In the genomic region with DNA sequence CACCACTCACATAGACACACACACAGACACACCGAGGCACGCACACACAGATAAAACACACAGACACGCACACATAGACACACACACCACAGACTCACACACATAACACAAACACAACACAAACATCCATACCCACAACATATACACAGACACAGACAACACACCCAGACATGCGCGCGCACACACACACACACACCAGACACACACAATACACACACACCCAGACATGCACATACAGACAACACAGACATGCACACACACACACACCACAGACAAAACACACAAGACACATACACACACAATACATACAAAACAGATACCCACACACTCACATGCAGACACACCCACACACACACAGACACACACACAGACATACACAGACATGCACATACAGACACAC, we compare ENCODE assay signal across 14 cellular contexts.
DNase-seq lines count a peak whose midpoint lies in the region; ATAC-seq, FAIRE-seq and TF ChIP-seq lines count a peak whose summit lies in the region.
"Had no signal": no experiment of that assay in that cellular context is flagged by ENCODE, and none has a peak within 500 bp of the region (broad histone marks: within the 10 kb centered on the region; RNA-seq: fewer than 3 reads in every experiment).

No MANE protein-coding gene starts in this region.

- no peaks in the 10 kb centered on the region for H3K27me3 ChIP-seq in BLaER1

- H3K4me3 ChIP-seq in BLaER1 = no peak overlapping the region

- peaks cover 6% of the 10 kb centered on the region for H3K4me1 Mint-ChIP-seq in activated T-helper 17 cell treated with anti-CD3 and anti-CD28 coated beads, Interleukin-2, amount 50 U/mL, for 72 hours
- H3K4me1 Mint-ChIP-seq in naive B cell = peaks cover 20 to 24% (median 23%) of the 10 kb centered on the region in 3 donors

- H3K9ac ChIP-seq in BLaER1 = peak overlapping the region; percentile 67; the same call in 1 of the 2 replicates

- no peak for ATAC-seq in activated T-helper 17 cell treated with anti-CD3 and anti-CD28 coated beads, Interleukin-2, amount 50 U/mL, for 72 hours (replicated peaks)
- ATAC-seq in naive B cell (ENCODE audit: low read depth in 2 of 2) (no peak), esophagus mucosa (no peak), HG03045 (IDR thresholded peaks at IDR 0.05; ENCODE audit: unreplicated experiment) (no peak)
- no peak for ATAC-seq in activated CD4-positive, CD25-positive, alpha-beta regulatory T cell treated with anti-CD3 and anti-CD28 coated beads, Interleukin-2, amount 50 U/mL, for 24 hours

- H3K9me3 Mint-ChIP-seq in activated T-helper 17 cell treated with anti-CD3 and anti-CD28 coated beads, Interleukin-2, amount 50 U/mL, for 72 hours = no peaks in the 10 kb centered on the region
- H3K9me3 Mint-ChIP-seq in naive B cell = peaks cover 0 to under 1% (median 0%) of the 10 kb centered on the region in 7 donors

- peak overlapping the region; percentile 85 for H3K27ac ChIP-seq in BLaER1

- FAIRE-seq in GM12891 (lab: Jason Lieb, UNC) = peak; percentile 83

- H3K4me3 Mint-ChIP-seq in activated T-helper 17 cell treated with anti-CD3 and anti-CD28 coated beads, Interleukin-2, amount 50 U/mL, for 72 hours = no peak overlapping the region
- H3K4me3 Mint-ChIP-seq in naive B cell = no peak overlapping the region
- H3K4me3 Mint-ChIP-seq: CD8-positive, alpha-beta memory T cell had no signal

- peaks cover 28% of the 10 kb centered on the region for H3K36me3 Mint-ChIP-seq in activated T-helper 17 cell treated with anti-CD3 and anti-CD28 coated beads, Interleukin-2, amount 50 U/mL, for 72 hours (ENCODE audit: low read depth)
- peaks cover 13 to 21% of the 10 kb centered on the region in 2 donors for H3K36me3 Mint-ChIP-seq in naive B cell

- peak overlapping the region; percentile 73 for H3K4me2 ChIP-seq in BLaER1

- peak overlapping the region; percentile 12 for H3K27ac Mint-ChIP-seq in activated T-helper 17 cell treated with anti-CD3 and anti-CD28 coated beads, Interleukin-2, amount 50 U/mL, for 72 hours
- peak overlapping the region in 5 of 6 donors; percentile 2 to 83 (median 18) for H3K27ac Mint-ChIP-seq in naive B cell

- peaks cover 40% of the 10 kb centered on the region for H3K36me3 ChIP-seq in BLaER1

- peaks cover 92% of the 10 kb centered on the region for H3K4me1 ChIP-seq in BLaER1

- TF ChIP-seq POLR2A in GM12891 (IDR thresholded peaks at IDR 0.05; ENCODE audit: low read depth, low read length) = no peak

- no peaks in the 10 kb centered on the region for H3K27me3 Mint-ChIP-seq in activated T-helper 17 cell treated with anti-CD3 and anti-CD28 coated beads, Interleukin-2, amount 50 U/mL, for 72 hours
- H3K27me3 Mint-ChIP-seq in naive B cell = no peaks in the 10 kb centered on the region

- DNase-seq in GM12891 (ENCODE audit: insufficient read length, low spot score) (no peak), naive B cell (no peak)
- no peak for DNase-seq in activated CD8-positive, alpha-beta memory T cell treated with anti-CD3 and anti-CD28 coated beads for 24 hours
- DNase-seq: AML-193; CD8-positive, alpha-beta memory T cell; NCI-H1092; NCI-H187; NCI-H446; NCI-H774 had no signal

- no peaks in the 10 kb centered on the region for H4K20me1 ChIP-seq in BLaER1

- H3K9me3 ChIP-seq in BLaER1 = no peaks in the 10 kb centered on the region

TF ChIP-seq in GM12891, 5 proteins besides CTCF, POLR2A, EP300 and RAD21:
- TF ChIP-seq TAF1 (IDR thresholded peaks at IDR 0.05; ENCODE audit: low read depth, low read length) (no peak), POU2F2 (IDR thresholded peaks at IDR 0.05; ENCODE audit: low read depth, low read length) (no peak), POLR2AphosphoS5 (IDR thresholded peaks at IDR 0.05; ENCODE audit: low read depth, low read length) (no peak), SPI1 (IDR thresholded peaks at IDR 0.05; ENCODE audit: low read depth, low read length) (no peak), PAX5 (IDR thresholded peaks at IDR 0.05; ENCODE audit: insufficient read depth, low read length, severe bottlenecking) (no peak)
